Comparison of ENCODE assay signal across 5 cellular contexts in the genomic region with DNA sequence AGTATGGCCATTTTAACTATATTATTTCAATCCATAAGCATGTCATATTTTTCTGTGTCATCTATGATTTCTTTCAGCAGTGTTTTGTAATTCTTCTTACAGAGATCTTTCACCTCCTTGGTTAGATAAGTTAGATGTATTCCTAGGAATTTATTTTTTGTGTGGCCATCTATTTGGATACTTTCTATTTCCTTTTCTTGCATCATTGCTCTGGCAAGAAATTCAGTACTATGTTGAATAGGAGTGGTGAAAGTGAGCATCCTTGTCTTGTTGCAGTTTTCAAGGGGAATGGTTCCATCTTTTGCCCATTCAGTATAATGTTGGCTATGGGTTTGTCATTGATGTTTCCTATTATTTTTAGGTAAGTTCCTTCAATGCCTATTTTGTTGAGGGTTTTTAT.
"Had no signal": no experiment of that assay in that cellular context is flagged by ENCODE, and none has a peak within 500 bp of the region (broad histone marks: within the 10 kb centered on the region; RNA-seq: fewer than 3 reads in every experiment).

No MANE protein-coding gene starts in this region.

- ATAC-seq: GM23338 had no signal

- H3K4me3 ChIP-seq: GM23338 had no signal

- DNase-seq: H9, HCEC 1CT, IMR-90, KBM-7 had no signal
